9 cellular contexts compared by ENCODE assay signal in genomic region chrX:48683411-48683982, GRCh38. TPM values are rescaled to one million over a fixed set of nuclear protein-coding genes. Genes with fewer than 3 reads are reported as not detected.
A peak's percentile ranks its signal among the peaks of the same experiment; 100 is the strongest.
DNase-seq lines count a peak whose midpoint lies in the region.
"Had no signal": no experiment of that assay in that cellular context is flagged by ENCODE, and none has a peak within 500 bp of the region (broad histone marks: within the 10 kb centered on the region; RNA-seq: fewer than 3 reads in every experiment).

WAS (plus strand) TSS chrX:48683799; CDS start chrX:48683854, 55 bp downstream.

- H3K4me1 ChIP-seq in muscle layer of duodenum (ENCODE audit: control insufficient read depth in 1 of 2, insufficient read depth in 2 of 2, low read length in 2 of 2) = no peaks in the 10 kb centered on the region
- no peaks in the 10 kb centered on the region for H3K4me1 ChIP-seq in SJCRH30

- H3K36me3 ChIP-seq in muscle layer of duodenum (ENCODE audit: control insufficient read depth in 1 of 2, insufficient read depth in 2 of 2, low read length in 2 of 2) (no peaks in the 10 kb centered on the region), SJCRH30 (no peaks in the 10 kb centered on the region)

- H3K27me3 ChIP-seq in muscle layer of duodenum (ENCODE audit: low read depth, low read length) (no peaks in the 10 kb centered on the region), SJCRH30 (no peaks in the 10 kb centered on the region)

- H3K27ac ChIP-seq in muscle layer of duodenum (ENCODE audit: low read length) = peak within 1 kb of the TSS; percentile 63
- no peak within 1 kb of the TSS for H3K27ac ChIP-seq in SJCRH30
- H3K27ac ChIP-seq: VCaP had no signal

- no peaks in the 10 kb centered on the region for H3K9me3 ChIP-seq in muscle layer of duodenum (ENCODE audit: control insufficient read depth in 1 of 2, low read length in 2 of 2)
- no peaks in the 10 kb centered on the region for H3K9me3 ChIP-seq in SJCRH30 (replicated peaks)

- H3K4me3 ChIP-seq in muscle layer of duodenum (ENCODE audit: low read depth in 1 of 2, low read length in 2 of 2) (peak within 1 kb of the TSS; percentile 8 to 37), SJCRH30 (no peak within 1 kb of the TSS)

- DNase-seq in activated T-cell treated with anti-CD3 and anti-CD28 coated beads for 24 hours (ENCODE audit: low read depth) (peak; percentile 16), activated T-cell treated with anti-CD3 and anti-CD28 coated beads for 4 hours (no peak), KG1 (lab: John Stamatoyannopoulos, UW) (peak; percentile 39), NCI-H1092 (lab: John Stamatoyannopoulos, UW) (no peak), SJCRH30 (no peak), HuH-7.5 (ENCODE audit: low spot score) (no peak)
- peak; percentile 60 to 65 for DNase-seq in activated T-cell treated with anti-CD3 and anti-CD28 coated beads, Interleukin-2, amount 50 U/mL, for 48 hours

RNA-seq across cellular contexts. Expression of gene WAS, which starts in this region (rescaled TPM):
- total RNA-seq in SJCRH30 (2014; rRNA removed; shearing (Covaris generic)) = not detected in 2 replicates

Comparison
In these comparisons a context has a peak if more than half of its experiments do, and no peak if none do; other contexts are left out.
1. DNase-seq: peak in activated T-cell treated with anti-CD3 and anti-CD28 coated beads for 24 hours (single experiment), KG1 (single experiment) and activated T-cell treated with anti-CD3 and anti-CD28 coated beads, Interleukin-2, amount 50 U/mL, for 48 hours (2 of 2); none in activated T-cell treated with anti-CD3 and anti-CD28 coated beads for 4 hours (single experiment), NCI-H1092 (single experiment), SJCRH30 (0 of 2) and HuH-7.5 (single experiment).